Comparison of ENCODE assay signal across 1 cellular context in the genomic region with DNA sequence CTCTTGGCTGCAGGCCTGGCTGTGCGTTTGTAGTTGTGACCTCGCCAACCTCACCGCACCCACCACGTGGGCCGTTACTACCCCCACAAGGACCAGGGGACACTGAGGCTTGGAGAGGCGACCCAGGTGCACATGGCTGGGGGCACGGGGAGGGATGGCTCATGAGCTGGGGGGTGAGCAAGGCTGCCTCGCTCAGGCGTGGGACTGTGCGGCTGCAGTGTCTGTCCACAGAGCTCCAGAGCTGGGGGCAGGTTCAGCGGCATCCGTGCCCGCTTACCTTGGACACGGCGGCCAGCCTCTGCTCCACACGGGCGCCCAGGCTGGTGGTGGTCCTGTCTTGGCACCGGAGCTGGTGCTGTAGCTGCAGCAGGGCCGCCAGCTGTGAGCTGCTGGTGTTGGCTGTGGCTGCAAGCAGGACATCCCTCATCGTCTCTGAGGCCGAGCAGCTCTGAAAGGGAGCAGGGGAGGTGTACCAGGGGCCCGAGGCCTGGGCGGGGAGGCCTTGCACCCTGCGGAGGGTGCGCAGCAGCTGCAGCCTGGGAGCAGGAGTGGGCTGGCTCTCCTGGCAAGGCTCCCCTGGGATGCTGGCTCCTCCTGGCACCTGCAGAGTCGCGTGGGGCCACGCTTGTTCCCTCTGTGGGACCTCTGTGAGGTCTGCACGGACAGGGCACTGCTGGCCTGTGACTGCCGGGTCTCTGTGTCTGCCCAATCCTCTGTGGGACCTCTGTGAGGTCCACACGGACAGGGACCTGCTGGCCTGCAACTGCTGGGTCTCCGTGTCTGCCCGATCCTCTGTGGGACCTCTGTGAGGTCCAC.
TF ChIP-seq lines count a peak whose summit lies in the region.

No MANE protein-coding gene starts in this region.

TF ChIP-seq in SK-N-SH treated with all-trans-retinoic acid at 6 μM for 48 hours, 23 proteins besides CTCF, POLR2A, EP300 and RAD21 (continued from another document):
- TF ChIP-seq, protein P1, sequence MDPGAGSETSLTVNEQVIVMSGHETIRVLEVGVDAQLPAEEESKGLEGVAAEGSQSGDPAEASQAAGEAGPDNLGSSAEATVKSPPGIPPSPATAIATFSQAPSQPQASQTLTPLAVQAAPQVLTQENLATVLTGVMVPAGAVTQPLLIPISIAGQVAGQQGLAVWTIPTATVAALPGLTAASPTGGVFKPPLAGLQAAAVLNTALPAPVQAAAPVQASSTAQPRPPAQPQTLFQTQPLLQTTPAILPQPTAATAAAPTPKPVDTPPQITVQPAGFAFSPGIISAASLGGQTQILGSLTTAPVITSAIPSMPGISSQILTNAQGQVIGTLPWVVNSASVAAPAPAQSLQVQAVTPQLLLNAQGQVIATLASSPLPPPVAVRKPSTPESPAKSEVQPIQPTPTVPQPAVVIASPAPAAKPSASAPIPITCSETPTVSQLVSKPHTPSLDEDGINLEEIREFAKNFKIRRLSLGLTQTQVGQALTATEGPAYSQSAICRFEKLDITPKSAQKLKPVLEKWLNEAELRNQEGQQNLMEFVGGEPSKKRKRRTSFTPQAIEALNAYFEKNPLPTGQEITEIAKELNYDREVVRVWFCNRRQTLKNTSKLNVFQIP (CRISPR knock-in tag; IDR thresholded peaks at IDR 0.05; ENCODE audit: borderline replicate concordance, low read depth), result no peak
- TF ChIP-seq OSR1 (CRISPR knock-in tag; IDR thresholded peaks at IDR 0.05) (no peak), RARB (CRISPR knock-in tag; IDR thresholded peaks at IDR 0.05) (no peak), SNAI2 (CRISPR knock-in tag; IDR thresholded peaks at IDR 0.05) (no peak), CSDC2 (CRISPR knock-in tag; IDR thresholded peaks at IDR 0.05) (no peak), ZNF8 (CRISPR knock-in tag; IDR thresholded peaks at IDR 0.05) (no peak), ESRRG (CRISPR knock-in tag; IDR thresholded peaks at IDR 0.05) (no peak)
- TF ChIP-seq, protein P2, sequence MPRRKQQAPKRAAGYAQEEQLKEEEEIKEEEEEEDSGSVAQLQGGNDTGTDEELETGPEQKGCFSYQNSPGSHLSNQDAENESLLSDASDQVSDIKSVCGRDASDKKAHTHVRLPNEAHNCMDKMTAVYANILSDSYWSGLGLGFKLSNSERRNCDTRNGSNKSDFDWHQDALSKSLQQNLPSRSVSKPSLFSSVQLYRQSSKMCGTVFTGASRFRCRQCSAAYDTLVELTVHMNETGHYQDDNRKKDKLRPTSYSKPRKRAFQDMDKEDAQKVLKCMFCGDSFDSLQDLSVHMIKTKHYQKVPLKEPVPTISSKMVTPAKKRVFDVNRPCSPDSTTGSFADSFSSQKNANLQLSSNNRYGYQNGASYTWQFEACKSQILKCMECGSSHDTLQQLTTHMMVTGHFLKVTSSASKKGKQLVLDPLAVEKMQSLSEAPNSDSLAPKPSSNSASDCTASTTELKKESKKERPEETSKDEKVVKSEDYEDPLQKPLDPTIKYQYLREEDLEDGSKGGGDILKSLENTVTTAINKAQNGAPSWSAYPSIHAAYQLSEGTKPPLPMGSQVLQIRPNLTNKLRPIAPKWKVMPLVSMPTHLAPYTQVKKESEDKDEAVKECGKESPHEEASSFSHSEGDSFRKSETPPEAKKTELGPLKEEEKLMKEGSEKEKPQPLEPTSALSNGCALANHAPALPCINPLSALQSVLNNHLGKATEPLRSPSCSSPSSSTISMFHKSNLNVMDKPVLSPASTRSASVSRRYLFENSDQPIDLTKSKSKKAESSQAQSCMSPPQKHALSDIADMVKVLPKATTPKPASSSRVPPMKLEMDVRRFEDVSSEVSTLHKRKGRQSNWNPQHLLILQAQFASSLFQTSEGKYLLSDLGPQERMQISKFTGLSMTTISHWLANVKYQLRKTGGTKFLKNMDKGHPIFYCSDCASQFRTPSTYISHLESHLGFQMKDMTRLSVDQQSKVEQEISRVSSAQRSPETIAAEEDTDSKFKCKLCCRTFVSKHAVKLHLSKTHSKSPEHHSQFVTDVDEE (CRISPR knock-in tag; IDR thresholded peaks at IDR 0.05), result no peak
- TF ChIP-seq, protein P3, sequence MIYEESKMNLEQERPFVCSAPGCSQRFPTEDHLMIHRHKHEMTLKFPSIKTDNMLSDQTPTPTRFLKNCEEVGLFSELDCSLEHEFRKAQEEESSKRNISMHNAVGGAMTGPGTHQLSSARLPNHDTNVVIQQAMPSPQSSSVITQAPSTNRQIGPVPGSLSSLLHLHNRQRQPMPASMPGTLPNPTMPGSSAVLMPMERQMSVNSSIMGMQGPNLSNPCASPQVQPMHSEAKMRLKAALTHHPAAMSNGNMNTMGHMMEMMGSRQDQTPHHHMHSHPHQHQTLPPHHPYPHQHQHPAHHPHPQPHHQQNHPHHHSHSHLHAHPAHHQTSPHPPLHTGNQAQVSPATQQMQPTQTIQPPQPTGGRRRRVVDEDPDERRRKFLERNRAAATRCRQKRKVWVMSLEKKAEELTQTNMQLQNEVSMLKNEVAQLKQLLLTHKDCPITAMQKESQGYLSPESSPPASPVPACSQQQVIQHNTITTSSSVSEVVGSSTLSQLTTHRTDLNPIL (CRISPR knock-in tag; IDR thresholded peaks at IDR 0.05; ENCODE audit: low read depth), result no peak
